Comparison of ENCODE assay signal across 8 cellular contexts in the genomic region with DNA sequence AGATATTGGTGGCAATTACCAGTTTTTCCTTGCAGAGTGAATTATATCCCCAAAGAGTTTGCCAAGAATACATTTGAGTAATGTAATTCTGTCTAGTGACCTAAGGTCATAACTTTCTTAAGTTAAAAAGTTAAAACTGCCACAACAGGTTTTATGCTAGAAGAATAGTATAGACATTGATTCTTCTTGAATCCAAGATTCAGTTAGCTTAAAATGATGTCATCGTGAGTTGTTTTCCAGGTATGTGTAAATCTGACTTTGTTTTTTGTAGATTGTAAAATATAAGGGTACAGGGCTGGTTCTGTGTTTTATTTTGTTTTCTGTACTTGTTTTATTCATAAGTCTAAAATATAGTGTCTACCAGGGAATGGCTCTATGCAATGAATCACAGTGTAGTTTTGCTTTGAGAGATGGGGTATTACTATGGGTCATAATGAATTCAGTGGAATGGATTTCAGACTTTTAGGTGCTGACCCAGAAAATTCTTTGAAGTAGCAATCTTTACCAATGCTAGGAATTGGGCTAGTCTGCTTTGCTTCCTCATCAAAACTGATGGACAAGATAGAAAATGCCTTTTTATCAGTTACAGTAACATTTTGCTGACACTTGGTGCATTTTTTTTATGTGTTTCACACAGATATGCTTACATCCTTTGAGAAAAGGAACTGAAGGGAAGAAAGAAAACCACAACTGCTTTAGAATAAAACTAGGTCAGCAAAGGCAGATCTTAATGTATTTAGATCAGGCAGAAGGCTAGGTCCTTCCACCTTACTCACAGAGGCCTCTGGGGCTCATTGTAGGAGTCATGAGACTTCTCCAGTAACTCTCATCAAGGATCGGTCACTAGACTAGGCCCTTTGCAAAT. TPM values are rescaled to one million over a fixed set of nuclear protein-coding genes. Genes with fewer than 3 reads are reported as not detected.
DNase-seq lines count a peak whose midpoint lies in the region; ATAC-seq and TF ChIP-seq lines count a peak whose summit lies in the region.

No MANE protein-coding gene starts in this region.

- H3K9me3 Mint-ChIP-seq in activated CD8-positive, alpha-beta memory T cell treated with anti-CD3 and anti-CD28 coated beads, Interleukin-2, amount 10 ng/mL, durations not matched to agents 7 days and 5 days (ENCODE audit: low read depth), result peaks cover 10% of the 10 kb centered on the region

- H3K4me1 ChIP-seq in mucosa of rectum (ENCODE audit: control insufficient read depth in 2 of 2, insufficient read depth in 2 of 2, low read length in 2 of 2) (peaks cover 4 to 19% of the 10 kb centered on the region in 2 donors), Karpas-422 (ENCODE audit: low read length) (peaks cover 22% of the 10 kb centered on the region)

- H3K9me3 ChIP-seq in mucosa of rectum (ENCODE audit: control insufficient read depth in 2 of 2, low read length in 2 of 2) (no peaks in the 10 kb centered on the region), Karpas-422 (ENCODE audit: low read length) (peaks cover 7% of the 10 kb centered on the region)

- no peaks in the 10 kb centered on the region for H3K27me3 ChIP-seq in mucosa of rectum (ENCODE audit: control insufficient read depth in 2 of 2, insufficient read depth in 2 of 2, low read length in 2 of 2)
- no peaks in the 10 kb centered on the region for H3K27me3 ChIP-seq in Karpas-422 (ENCODE audit: low read length)

- H3K4me3 Mint-ChIP-seq in activated CD8-positive, alpha-beta memory T cell treated with anti-CD3 and anti-CD28 coated beads, Interleukin-2, amount 10 ng/mL, durations not matched to agents 7 days and 5 days, result peak overlapping the region; percentile 2

- H2AFZ ChIP-seq in Karpas-422 (ENCODE audit: low read length), result no peak overlapping the region

- ATAC-seq in activated CD8-positive, alpha-beta memory T cell treated with anti-CD3 and anti-CD28 coated beads, Interleukin-2, amount 10 ng/mL, durations not matched to agents 7 days and 5 days, result peak; percentile 72
- ATAC-seq in HG02981 (IDR thresholded peaks at IDR 0.05; ENCODE audit: unreplicated experiment), result peak; percentile 24
- peak; percentile 37 for ATAC-seq in SK-N-SH treated with all-trans-retinoic acid at 6 μM for 48 hours

- CTCF ChIA-PET in activated CD8-positive, alpha-beta memory T cell treated with anti-CD3 and anti-CD28 coated beads, Interleukin-2, amount 10 ng/mL, durations not matched to agents 7 days and 5 days (lab: Charles Lee), result interaction anchor here (1.3 kb wide), 1 partner anchor 14 kb away, joined by 7 read pairs; no protein-coding TSS in a partner anchor

- peaks cover 60% of the 10 kb centered on the region for H3K4me1 Mint-ChIP-seq in activated CD8-positive, alpha-beta memory T cell treated with anti-CD3 and anti-CD28 coated beads, Interleukin-2, amount 10 ng/mL, durations not matched to agents 7 days and 5 days

- H3K9ac ChIP-seq in mucosa of rectum (ENCODE audit: low read depth in 1 of 2, low read length in 2 of 2) (no peak overlapping the region), Karpas-422 (ENCODE audit: low read length) (no peak overlapping the region)

- H4K20me1 ChIP-seq in Karpas-422 (ENCODE audit: insufficient read depth, low read depth, low read length), result peaks cover 8% of the 10 kb centered on the region; the same call in 1 of the 2 replicates

- H3K9me2 ChIP-seq in Karpas-422 (replicated peaks; ENCODE audit: insufficient read depth, low read length), result no peaks in the 10 kb centered on the region

- H3K79me2 ChIP-seq in Karpas-422 (ENCODE audit: low read length), result no peaks in the 10 kb centered on the region

- peak overlapping the region; percentile 4 to 16 for H3K27ac ChIP-seq in mucosa of rectum (ENCODE audit: low read depth in 2 of 2, low read length in 2 of 2)
- no peak overlapping the region for H3K27ac ChIP-seq in Karpas-422 (ENCODE audit: low read length)

- no peak overlapping the region for H3K4me2 ChIP-seq in Karpas-422 (ENCODE audit: low read depth, low read length, poor library complexity, severe bottlenecking)

- H3K36me3 ChIP-seq in mucosa of rectum (ENCODE audit: control insufficient read depth in 2 of 2, insufficient read depth in 2 of 2, low read length in 2 of 2) (no peaks in the 10 kb centered on the region), Karpas-422 (ENCODE audit: insufficient read depth, low read length) (no peaks in the 10 kb centered on the region)

- no peaks in the 10 kb centered on the region for H3K27me3 Mint-ChIP-seq in activated CD8-positive, alpha-beta memory T cell treated with anti-CD3 and anti-CD28 coated beads, Interleukin-2, amount 10 ng/mL, durations not matched to agents 7 days and 5 days

- H3K27ac Mint-ChIP-seq in activated CD8-positive, alpha-beta memory T cell treated with anti-CD3 and anti-CD28 coated beads, Interleukin-2, amount 10 ng/mL, durations not matched to agents 7 days and 5 days, result peak overlapping the region; percentile 81

- H3K4me3 ChIP-seq in mucosa of rectum (ENCODE audit: low read length in 2 of 2) (no peak overlapping the region), Karpas-422 (ENCODE audit: low read length) (no peak overlapping the region)

- H3K36me3 Mint-ChIP-seq in activated CD8-positive, alpha-beta memory T cell treated with anti-CD3 and anti-CD28 coated beads, Interleukin-2, amount 10 ng/mL, durations not matched to agents 7 days and 5 days, result peaks cover 18% of the 10 kb centered on the region

- no peak for DNase-seq in activated CD8-positive, alpha-beta memory T cell treated with anti-CD3 and anti-CD28 coated beads, Interleukin-2, amount 10 ng/mL, durations not matched to agents 7 days and 5 days
- DNase-seq in activated CD8-positive, alpha-beta memory T cell treated with anti-CD3 and anti-CD28 coated beads, Interleukin-2, amount 50 U/mL, for 48 hours, result no peak
- DNase-seq in Karpas-422, result no peak
- DNase-seq in activated CD8-positive, alpha-beta memory T cell treated with anti-CD3 and anti-CD28 coated beads, Interleukin-2, amount 50 U/mL, for 4 hours, result no peak
- DNase-seq in germinal center (ENCODE audit: low spot score), result no peak

TF ChIP-seq in SK-N-SH treated with all-trans-retinoic acid at 6 μM for 48 hours, 23 proteins besides CTCF, POLR2A, EP300 and RAD21 (continues in another document):
- no peak for TF ChIP-seq GLIS3 (CRISPR knock-in tag; IDR thresholded peaks at IDR 0.05)
- TF ChIP-seq ZFP30 (CRISPR knock-in tag; IDR thresholded peaks at IDR 0.05), result no peak
- TF ChIP-seq, protein P1, sequence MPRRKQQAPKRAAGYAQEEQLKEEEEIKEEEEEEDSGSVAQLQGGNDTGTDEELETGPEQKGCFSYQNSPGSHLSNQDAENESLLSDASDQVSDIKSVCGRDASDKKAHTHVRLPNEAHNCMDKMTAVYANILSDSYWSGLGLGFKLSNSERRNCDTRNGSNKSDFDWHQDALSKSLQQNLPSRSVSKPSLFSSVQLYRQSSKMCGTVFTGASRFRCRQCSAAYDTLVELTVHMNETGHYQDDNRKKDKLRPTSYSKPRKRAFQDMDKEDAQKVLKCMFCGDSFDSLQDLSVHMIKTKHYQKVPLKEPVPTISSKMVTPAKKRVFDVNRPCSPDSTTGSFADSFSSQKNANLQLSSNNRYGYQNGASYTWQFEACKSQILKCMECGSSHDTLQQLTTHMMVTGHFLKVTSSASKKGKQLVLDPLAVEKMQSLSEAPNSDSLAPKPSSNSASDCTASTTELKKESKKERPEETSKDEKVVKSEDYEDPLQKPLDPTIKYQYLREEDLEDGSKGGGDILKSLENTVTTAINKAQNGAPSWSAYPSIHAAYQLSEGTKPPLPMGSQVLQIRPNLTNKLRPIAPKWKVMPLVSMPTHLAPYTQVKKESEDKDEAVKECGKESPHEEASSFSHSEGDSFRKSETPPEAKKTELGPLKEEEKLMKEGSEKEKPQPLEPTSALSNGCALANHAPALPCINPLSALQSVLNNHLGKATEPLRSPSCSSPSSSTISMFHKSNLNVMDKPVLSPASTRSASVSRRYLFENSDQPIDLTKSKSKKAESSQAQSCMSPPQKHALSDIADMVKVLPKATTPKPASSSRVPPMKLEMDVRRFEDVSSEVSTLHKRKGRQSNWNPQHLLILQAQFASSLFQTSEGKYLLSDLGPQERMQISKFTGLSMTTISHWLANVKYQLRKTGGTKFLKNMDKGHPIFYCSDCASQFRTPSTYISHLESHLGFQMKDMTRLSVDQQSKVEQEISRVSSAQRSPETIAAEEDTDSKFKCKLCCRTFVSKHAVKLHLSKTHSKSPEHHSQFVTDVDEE (CRISPR knock-in tag; IDR thresholded peaks at IDR 0.05), result no peak
- TF ChIP-seq PPARA (CRISPR knock-in tag; IDR thresholded peaks at IDR 0.05; ENCODE audit: borderline replicate concordance), result no peak
- TF ChIP-seq ZNF70 (CRISPR knock-in tag; IDR thresholded peaks at IDR 0.05), result no peak
- TF ChIP-seq ARNTL (CRISPR knock-in tag; IDR thresholded peaks at IDR 0.05; ENCODE audit: borderline replicate concordance, low read depth), result no peak
- no peak for TF ChIP-seq SNAI2 (CRISPR knock-in tag; IDR thresholded peaks at IDR 0.05)
- TF ChIP-seq, protein P2, sequence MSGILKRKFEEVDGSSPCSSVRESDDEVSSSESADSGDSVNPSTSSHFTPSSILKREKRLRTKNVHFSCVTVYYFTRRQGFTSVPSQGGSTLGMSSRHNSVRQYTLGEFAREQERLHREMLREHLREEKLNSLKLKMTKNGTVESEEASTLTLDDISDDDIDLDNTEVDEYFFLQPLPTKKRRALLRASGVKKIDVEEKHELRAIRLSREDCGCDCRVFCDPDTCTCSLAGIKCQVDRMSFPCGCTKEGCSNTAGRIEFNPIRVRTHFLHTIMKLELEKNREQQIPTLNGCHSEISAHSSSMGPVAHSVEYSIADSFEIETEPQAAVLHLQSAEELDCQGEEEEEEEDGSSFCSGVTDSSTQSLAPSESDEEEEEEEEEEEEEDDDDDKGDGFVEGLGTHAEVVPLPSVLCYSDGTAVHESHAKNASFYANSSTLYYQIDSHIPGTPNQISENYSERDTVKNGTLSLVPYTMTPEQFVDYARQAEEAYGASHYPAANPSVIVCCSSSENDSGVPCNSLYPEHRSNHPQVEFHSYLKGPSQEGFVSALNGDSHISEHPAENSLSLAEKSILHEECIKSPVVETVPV (CRISPR knock-in tag; IDR thresholded peaks at IDR 0.05), result no peak
- no peak for TF ChIP-seq ZNF565 (CRISPR knock-in tag; conservative IDR thresholded peaks at IDR 0.05; ENCODE audit: low read depth)

RNA-seq across cellular contexts. Expression of a gene that starts 20.8 kb away (rescaled TPM):
- total RNA-seq in activated CD8-positive, alpha-beta memory T cell treated with anti-CD3 and anti-CD28 coated beads, Interleukin-2, amount 10 ng/mL, durations not matched to agents 7 days and 5 days, result 10 to 100 TPM; 40.3 to 43.6 TPM
- total RNA-seq in Karpas-422 (2014; rRNA removed; shearing (Covaris generic); ENCODE audit: low replicate concordance), result 22.2 and 22.7 TPM in 2 replicates
